In the genomic region with DNA sequence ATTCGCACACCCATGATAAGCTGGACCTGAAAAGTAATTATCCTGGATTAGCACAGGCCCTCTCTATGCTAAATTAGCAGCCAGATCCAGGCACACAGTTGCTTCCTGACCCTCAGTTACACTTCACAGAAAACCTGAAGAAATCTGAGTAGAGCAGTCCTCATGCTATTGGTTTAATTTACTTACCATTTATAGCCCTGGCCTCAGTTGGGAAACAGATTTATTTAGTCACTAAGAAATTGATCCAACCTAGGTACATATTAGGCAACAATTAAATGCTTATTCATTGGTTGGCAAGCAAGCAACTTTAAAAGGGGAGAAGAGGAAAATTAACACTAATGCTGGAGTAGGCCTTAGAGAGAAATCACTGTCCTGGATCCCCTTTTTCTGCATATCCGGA, we compare ENCODE assay signal across 27 cellular contexts. TPM values are rescaled to one million over a fixed set of nuclear protein-coding genes. Genes with fewer than 3 reads are reported as not detected.
"Had no signal": no experiment of that assay in that cellular context is flagged by ENCODE, and none has a peak within 500 bp of the region (broad histone marks: within the 10 kb centered on the region; RNA-seq: fewer than 3 reads in every experiment).

No MANE protein-coding gene starts in this region.

- H3K4me3 Mint-ChIP-seq: naive thymus-derived CD8-positive, alpha-beta T cell; nephron; neural progenitor cell; stimulated activated effector memory CD8-positive, alpha-beta T cell treated with anti-CD3 and anti-CD28 coated beads, Interleukin-12 subunit alpha, Interleukin-12 subunit beta, amount 100 ng/mL, for 72 hours; stimulated activated naive CD8-positive, alpha-beta T cell treated with anti-CD3 and anti-CD28 coated beads, Interleukin-15, Interleukin-2, amounts not matched to agents 100 ng/mL and 50 ng/mL, for 24 hours had no signal

- H3K27me3 Mint-ChIP-seq: stimulated activated naive CD8-positive, alpha-beta T cell treated with anti-CD3 and anti-CD28 coated beads, Interleukin-15, Interleukin-2, amounts not matched to agents 100 ng/mL and 50 ng/mL, for 24 hours had no signal

- H3K4me2 ChIP-seq: hepatocyte, neural progenitor cell had no signal

- DNase-seq: islet precursor cell; left ventricle myocardium superior; lower lobe of right lung; mammary epithelial cell; mesenchymal stem cell; naive thymus-derived CD8-positive, alpha-beta T cell; occipital lobe; small intestine; spleen; stimulated activated CD4-positive, alpha-beta T cell treated with anti-CD3 and anti-CD28 coated beads, Interleukin-4, amount 100 ng/mL, for 24 hours; stimulated activated naive CD4-positive, alpha-beta T cell; tibial artery; trophoblast cell; upper lobe of right lung had no signal

- H3K9me3 ChIP-seq: lower lobe of right lung, neutrophil, right atrium auricular region, spleen, suprapubic skin, thoracic aorta, tibial artery, upper lobe of right lung had no signal

- H2AFZ ChIP-seq: hepatocyte, neural progenitor cell, parathyroid adenoma had no signal

- H3K36me3 ChIP-seq: lower lobe of right lung, neural progenitor cell, neutrophil, right atrium auricular region, spleen, suprapubic skin, thoracic aorta, tibial artery, upper lobe of right lung had no signal

- ATAC-seq: left ventricle myocardium superior; lower lobe of right lung; naive thymus-derived CD8-positive, alpha-beta T cell; sciatic nerve; stimulated activated effector memory CD8-positive, alpha-beta T cell treated with anti-CD3 and anti-CD28 coated beads, Interleukin-12 subunit alpha, Interleukin-12 subunit beta, amount 100 ng/mL, for 72 hours; upper lobe of right lung had no signal

- H3K79me2 ChIP-seq: hepatocyte, parathyroid adenoma had no signal

- FAIRE-seq: small intestine, urothelium cell line had no signal

- H3K27ac ChIP-seq: hepatocyte, lower lobe of right lung, neural progenitor cell, neutrophil, parathyroid adenoma, right atrium auricular region, spleen, suprapubic skin, thoracic aorta, tibial artery, upper lobe of right lung had no signal

- H3K36me3 Mint-ChIP-seq: naive thymus-derived CD8-positive, alpha-beta T cell; neural progenitor cell; stimulated activated effector memory CD8-positive, alpha-beta T cell treated with anti-CD3 and anti-CD28 coated beads, Interleukin-12 subunit alpha, Interleukin-12 subunit beta, amount 100 ng/mL, for 72 hours had no signal

- H3K4me3 ChIP-seq: hepatocyte, lower lobe of right lung, neural progenitor cell, right atrium auricular region, spleen, suprapubic skin, thoracic aorta, tibial artery, upper lobe of right lung had no signal

- H3K27ac Mint-ChIP-seq: naive thymus-derived CD8-positive, alpha-beta T cell; nephron; neural progenitor cell; stimulated activated effector memory CD8-positive, alpha-beta T cell treated with anti-CD3 and anti-CD28 coated beads, Interleukin-12 subunit alpha, Interleukin-12 subunit beta, amount 100 ng/mL, for 72 hours; stimulated activated naive CD8-positive, alpha-beta T cell treated with anti-CD3 and anti-CD28 coated beads, Interleukin-15, Interleukin-2, amounts not matched to agents 100 ng/mL and 50 ng/mL, for 24 hours had no signal

- H3K27me3 ChIP-seq: neural progenitor cell, neutrophil, right atrium auricular region, spleen, suprapubic skin, tibial artery, upper lobe of right lung had no signal

- H3K9ac ChIP-seq: neural progenitor cell, parathyroid adenoma had no signal

- H3K4me1 Mint-ChIP-seq: naive thymus-derived CD8-positive, alpha-beta T cell; neural progenitor cell; stimulated activated effector memory CD8-positive, alpha-beta T cell treated with anti-CD3 and anti-CD28 coated beads, Interleukin-12 subunit alpha, Interleukin-12 subunit beta, amount 100 ng/mL, for 72 hours had no signal

- H3K9me3 Mint-ChIP-seq: nephron; neural progenitor cell; stimulated activated effector memory CD8-positive, alpha-beta T cell treated with anti-CD3 and anti-CD28 coated beads, Interleukin-12 subunit alpha, Interleukin-12 subunit beta, amount 100 ng/mL, for 72 hours; stimulated activated naive CD8-positive, alpha-beta T cell treated with anti-CD3 and anti-CD28 coated beads, Interleukin-15, Interleukin-2, amounts not matched to agents 100 ng/mL and 50 ng/mL, for 24 hours had no signal

- H3K4me1 ChIP-seq: lower lobe of right lung, neural progenitor cell, parathyroid adenoma, right atrium auricular region, spleen, suprapubic skin, tibial artery, upper lobe of right lung had no signal

RNA-seq across cellular contexts. Expression of a gene that starts 15.6 kb away (rescaled TPM):
- total RNA-seq: mammary epithelial cell; naive thymus-derived CD8-positive, alpha-beta T cell; pulmonary artery endothelial cell had no signal
- polyA plus RNA-seq: mammary epithelial cell; naive thymus-derived CD8-positive, alpha-beta T cell had no signal
